Comparison of ENCODE assay signal across 1 cellular context in the genomic region with DNA sequence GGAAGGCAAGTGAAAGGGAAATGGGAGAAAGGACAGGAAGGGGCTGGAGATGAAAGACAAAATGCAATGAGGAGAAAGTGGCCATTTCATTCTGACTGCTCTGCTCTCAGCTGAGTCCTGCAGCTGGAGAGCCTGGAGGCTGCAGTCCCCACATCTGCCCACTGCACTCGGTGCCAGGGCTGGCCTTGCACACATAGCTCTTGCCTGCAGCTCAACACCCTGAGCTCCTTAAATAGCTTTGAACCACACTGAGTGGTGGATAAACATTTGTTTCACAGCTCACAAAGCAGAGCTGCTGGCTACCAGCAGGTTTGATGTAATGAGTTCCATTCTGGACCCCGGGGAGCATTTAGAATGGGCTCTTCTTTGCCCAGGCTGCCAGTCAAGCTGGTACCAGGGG.
TF ChIP-seq lines count a peak whose summit lies in the region.

No MANE protein-coding gene starts in this region.

TF ChIP-seq in GM12878, 131 proteins besides CTCF, POLR2A, EP300 and RAD21 (continued from another document):
- TF ChIP-seq, protein P1, sequence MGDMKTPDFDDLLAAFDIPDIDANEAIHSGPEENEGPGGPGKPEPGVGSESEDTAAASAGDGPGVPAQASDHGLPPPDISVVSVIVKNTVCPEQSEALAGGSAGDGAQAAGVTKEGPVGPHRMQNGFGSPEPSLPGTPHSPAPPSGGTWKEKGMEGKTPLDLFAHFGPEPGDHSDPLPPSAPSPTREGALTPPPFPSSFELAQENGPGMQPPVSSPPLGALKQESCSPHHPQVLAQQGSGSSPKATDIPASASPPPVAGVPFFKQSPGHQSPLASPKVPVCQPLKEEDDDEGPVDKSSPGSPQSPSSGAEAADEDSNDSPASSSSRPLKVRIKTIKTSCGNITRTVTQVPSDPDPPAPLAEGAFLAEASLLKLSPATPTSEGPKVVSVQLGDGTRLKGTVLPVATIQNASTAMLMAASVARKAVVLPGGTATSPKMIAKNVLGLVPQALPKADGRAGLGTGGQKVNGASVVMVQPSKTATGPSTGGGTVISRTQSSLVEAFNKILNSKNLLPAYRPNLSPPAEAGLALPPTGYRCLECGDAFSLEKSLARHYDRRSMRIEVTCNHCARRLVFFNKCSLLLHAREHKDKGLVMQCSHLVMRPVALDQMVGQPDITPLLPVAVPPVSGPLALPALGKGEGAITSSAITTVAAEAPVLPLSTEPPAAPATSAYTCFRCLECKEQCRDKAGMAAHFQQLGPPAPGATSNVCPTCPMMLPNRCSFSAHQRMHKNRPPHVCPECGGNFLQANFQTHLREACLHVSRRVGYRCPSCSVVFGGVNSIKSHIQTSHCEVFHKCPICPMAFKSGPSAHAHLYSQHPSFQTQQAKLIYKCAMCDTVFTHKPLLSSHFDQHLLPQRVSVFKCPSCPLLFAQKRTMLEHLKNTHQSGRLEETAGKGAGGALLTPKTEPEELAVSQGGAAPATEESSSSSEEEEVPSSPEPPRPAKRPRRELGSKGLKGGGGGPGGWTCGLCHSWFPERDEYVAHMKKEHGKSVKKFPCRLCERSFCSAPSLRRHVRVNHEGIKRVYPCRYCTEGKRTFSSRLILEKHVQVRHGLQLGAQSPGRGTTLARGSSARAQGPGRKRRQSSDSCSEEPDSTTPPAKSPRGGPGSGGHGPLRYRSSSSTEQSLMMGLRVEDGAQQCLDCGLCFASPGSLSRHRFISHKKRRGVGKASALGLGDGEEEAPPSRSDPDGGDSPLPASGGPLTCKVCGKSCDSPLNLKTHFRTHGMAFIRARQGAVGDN (IDR thresholded peaks at IDR 0.05): peak; percentile 6; the same call in 1 of the 2 replicates
- no peak for TF ChIP-seq ETV6 (conservative IDR thresholded peaks at IDR 0.05 in 1 of 2, IDR thresholded peaks at IDR 0.05 in 1 of 2; ENCODE audit: borderline replicate concordance in 1 of 2, low read depth in 1 of 2)
- TF ChIP-seq MEF2B (IDR thresholded peaks at IDR 0.05; ENCODE audit: partially characterized antibody, poor library complexity, severe bottlenecking): peak; percentile 11
